10 cellular contexts compared by ENCODE assay signal in genomic region chr2:110691612-110692258, GRCh38. TPM values are rescaled to one million over a fixed set of nuclear protein-coding genes. Genes with fewer than 3 reads are reported as not detected.
"Had no signal": no experiment of that assay in that cellular context is flagged by ENCODE, and none has a peak within 500 bp of the region (broad histone marks: within the 10 kb centered on the region; RNA-seq: fewer than 3 reads in every experiment).

No MANE protein-coding gene starts in this region.

- H3K4me3 Mint-ChIP-seq: GM23338, HFFc6 had no signal

- H2AFZ ChIP-seq: GM23338 had no signal

- H3K4me2 ChIP-seq: GM23338, KMS-11 had no signal

- FAIRE-seq: HTR-8/SVneo had no signal

- H3K27ac ChIP-seq: KMS-11 had no signal

- H3K27ac Mint-ChIP-seq: GM23338, HFFc6 had no signal

- H3K4me3 ChIP-seq: GM23338, HAP-1 had no signal

- ATAC-seq: GM23338, HCT116 had no signal

- H3K36me3 ChIP-seq: HAP-1 had no signal

- DNase-seq: H7, HFFc6, IMR-90, KBM-7 had no signal

- H3K9ac ChIP-seq: KMS-11 had no signal

RNA-seq across cellular contexts. Expression of gene ACOXL, which starts 40.6 kb away (rescaled TPM):
- total RNA-seq: H4, HFFc6, IMR-90 had no signal
- polyA plus RNA-seq: IMR-90 had no signal
